ENCODE assay signal across 8 cellular contexts in the genomic region with DNA sequence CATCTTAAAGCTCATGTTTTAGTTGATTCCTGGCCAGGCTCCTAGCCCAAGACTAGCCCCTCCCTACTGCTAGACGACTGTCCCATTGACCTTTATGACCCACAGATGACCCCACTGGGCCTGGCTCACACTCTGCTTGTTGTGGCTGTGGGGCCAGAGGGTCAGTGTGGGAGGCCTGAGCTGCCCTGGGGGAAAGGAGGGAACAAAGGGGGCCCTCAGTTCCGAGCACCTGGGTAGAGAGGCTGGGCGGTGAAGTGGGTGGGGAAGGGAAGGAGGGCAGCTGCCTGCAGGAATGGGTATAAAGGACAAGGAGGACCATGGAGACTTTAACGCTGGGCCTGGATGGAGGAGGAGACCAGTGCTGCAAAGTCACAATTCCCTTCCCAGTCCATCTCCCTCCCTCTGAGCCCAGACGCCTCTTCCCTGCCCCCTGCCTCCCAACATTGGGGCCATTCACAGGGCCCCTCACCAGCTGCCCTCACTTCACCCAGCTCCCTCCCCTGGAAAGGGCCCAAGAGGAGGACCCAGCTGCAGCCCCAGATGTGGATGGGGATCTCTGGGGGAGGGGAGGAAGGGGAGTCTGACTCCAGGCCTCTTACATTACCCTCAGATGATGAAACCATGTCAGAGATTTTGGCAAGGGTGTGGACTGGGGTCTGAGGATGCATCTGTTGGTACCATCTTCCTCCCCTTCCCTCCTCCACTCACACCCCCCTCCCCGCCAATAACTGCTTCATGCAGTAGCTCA. TPM values are rescaled to one million over a fixed set of nuclear protein-coding genes. Genes with fewer than 3 reads are reported as not detected.
DNase-seq lines count a peak whose midpoint lies in the region; ATAC-seq and TF ChIP-seq lines count a peak whose summit lies in the region.

No MANE protein-coding gene starts in this region.

- H3K4me1 Mint-ChIP-seq in activated CD4-positive, alpha-beta T cell treated with anti-CD3 and anti-CD28 coated beads for 36 hours, result peaks cover 69% of the 10 kb centered on the region

- H3K79me2 ChIP-seq in SU-DHL-6 (ENCODE audit: insufficient read depth, low read length) (no peaks in the 10 kb centered on the region), hepatocyte (no peaks in the 10 kb centered on the region)

- DNase-seq in activated CD4-positive, alpha-beta T cell treated with anti-CD3 and anti-CD28 coated beads for 36 hours, result no peak
- DNase-seq in activated CD4-positive, alpha-beta T cell treated with anti-CD3 and anti-CD28 coated beads for 1 hour, result no peak
- no peak for DNase-seq in hepatocyte (ENCODE audit: low spot score)
- DNase-seq in posterior cingulate gyrus, result peak in 8 of 10 donors; percentile 6 to 96 (median 60)
- no peak for DNase-seq in ureter (ENCODE audit: low spot score)
- DNase-seq in MV-4-11 (lab: John Stamatoyannopoulos, UW), result no peak

- H3K4me2 ChIP-seq in SU-DHL-6 (ENCODE audit: low read depth, low read length, poor library complexity, severe bottlenecking), result peak overlapping the region; percentile 39
- peak overlapping the region; percentile 100 for H3K4me2 ChIP-seq in hepatocyte

- no peak overlapping the region for H3K27ac Mint-ChIP-seq in activated CD4-positive, alpha-beta T cell treated with anti-CD3 and anti-CD28 coated beads for 36 hours

- no peaks in the 10 kb centered on the region for H4K20me1 ChIP-seq in SU-DHL-6 (ENCODE audit: low read depth, low read length)
- no peaks in the 10 kb centered on the region for H4K20me1 ChIP-seq in hepatocyte (ENCODE audit: insufficient read depth, poor library complexity, severe bottlenecking)

- peaks cover 8% of the 10 kb centered on the region for H3K4me1 ChIP-seq in hepatocyte (ENCODE audit: insufficient read depth)

- H3K4me3 ChIP-seq in SU-DHL-6 (ENCODE audit: insufficient read depth, low read length, poor library complexity, severe bottlenecking), result no peak overlapping the region
- no peak overlapping the region for H3K4me3 ChIP-seq in hepatocyte

- CTCF ChIA-PET in activated CD4-positive, alpha-beta T cell treated with anti-CD3 and anti-CD28 coated beads for 36 hours (lab: Charles Lee), result interaction anchor here (1.1 to 2.9 kb wide), 7 partner anchors 9 to 52 kb away, joined by 4 to 19 read pairs (median 7); no protein-coding TSS in a partner anchor

- WGBS in hepatocyte (ENCODE audit: low lambda C conversion rate, missing lambda C conversion rate), result 68% methylated on average over 6 of the region's 6 CpGs

- no peaks in the 10 kb centered on the region for H3K27me3 Mint-ChIP-seq in activated CD4-positive, alpha-beta T cell treated with anti-CD3 and anti-CD28 coated beads for 36 hours

- no peak for ATAC-seq in activated CD4-positive, alpha-beta T cell treated with anti-CD3 and anti-CD28 coated beads for 36 hours
- no peak for ATAC-seq in HG03432 (IDR thresholded peaks at IDR 0.05; ENCODE audit: unreplicated experiment)

- H3K9me3 ChIP-seq in SU-DHL-6 (ENCODE audit: insufficient read depth, low read length) (no peaks in the 10 kb centered on the region), hepatocyte (ENCODE audit: low read depth) (no peaks in the 10 kb centered on the region)

- H3K9me2 ChIP-seq in SU-DHL-6 (replicated peaks; ENCODE audit: insufficient read depth, low read length) (no peaks in the 10 kb centered on the region), hepatocyte (replicated peaks; ENCODE audit: insufficient read depth) (no peaks in the 10 kb centered on the region)

- peak overlapping the region; percentile 47 for H3K4me3 Mint-ChIP-seq in activated CD4-positive, alpha-beta T cell treated with anti-CD3 and anti-CD28 coated beads for 36 hours

- H3K9me3 Mint-ChIP-seq in activated CD4-positive, alpha-beta T cell treated with anti-CD3 and anti-CD28 coated beads for 36 hours (ENCODE audit: low read depth), result no peaks in the 10 kb centered on the region

- peaks cover 8% of the 10 kb centered on the region for H3F3A ChIP-seq in SU-DHL-6 (ENCODE audit: insufficient read depth)

- no peak for TF ChIP-seq CTCF in SU-DHL-6 (IDR thresholded peaks at IDR 0.05; ENCODE audit: insufficient read depth, low read length, poor library complexity, severe bottlenecking)
- no peak for TF ChIP-seq CTCF in hepatocyte (IDR thresholded peaks at IDR 0.05; ENCODE audit: poor library complexity)

- intact Hi-C loops in activated CD4-positive, alpha-beta T cell treated with anti-CD3 and anti-CD28 coated beads for 36 hours (cut with DNase I, micrococcal nuclease), result loop anchor here (1.0 to 10.0 kb wide), 4 partner anchors 90 to 620 kb away; a partner anchor contains a TSS
- intact Hi-C loops in posterior cingulate gyrus (cut with DNase I), result no loop called here

- H2AFZ ChIP-seq in SU-DHL-6 (ENCODE audit: low read depth, low read length, severe bottlenecking), result no peak overlapping the region
- H2AFZ ChIP-seq in hepatocyte, result no peak overlapping the region

- no peak overlapping the region for H3K9ac ChIP-seq in SU-DHL-6 (ENCODE audit: low read length)

- no peaks in the 10 kb centered on the region for H3K27me3 ChIP-seq in SU-DHL-6 (ENCODE audit: low read length)
- H3K27me3 ChIP-seq in hepatocyte, result peaks cover 11% of the 10 kb centered on the region

- POLR2A ChIA-PET in activated CD4-positive, alpha-beta T cell treated with anti-CD3 and anti-CD28 coated beads for 36 hours (lab: Charles Lee), result interaction anchor here (1.0 kb wide), 1 partner anchor 9 kb away, joined by 4 read pairs; no protein-coding TSS in a partner anchor

- H3K27ac ChIP-seq in SU-DHL-6 (ENCODE audit: low read depth, low read length) (no peak overlapping the region), hepatocyte (no peak overlapping the region)

- peaks cover 7% of the 10 kb centered on the region for H3K36me3 Mint-ChIP-seq in activated CD4-positive, alpha-beta T cell treated with anti-CD3 and anti-CD28 coated beads for 36 hours (ENCODE audit: low read depth)

- H3K36me3 ChIP-seq in SU-DHL-6 (ENCODE audit: low read length) (no peaks in the 10 kb centered on the region), hepatocyte (replicated peaks; ENCODE audit: insufficient read depth, low read depth) (no peaks in the 10 kb centered on the region)

RNA-seq across cellular contexts. Expression of a gene that starts 0.9 kb away (rescaled TPM):
- total RNA-seq in activated CD4-positive, alpha-beta T cell treated with anti-CD3 and anti-CD28 coated beads for 36 hours, result 10 to 100 TPM; 62.8 to 67.1 TPM
- total RNA-seq in hepatocyte (0.60 and 1.3 TPM in 2 replicates), ureter (10.7 TPM)
- 0.18 and 0.19 TPM in 2 replicates for polyA plus RNA-seq in hepatocyte

Comparison
In these comparisons a context has a peak if more than half of its experiments do, and no peak if none do; other contexts are left out.
1. DNase-seq: peak in posterior cingulate gyrus (8 of 10); none in activated CD4-positive, alpha-beta T cell treated with anti-CD3 and anti-CD28 coated beads for 36 hours (single experiment), activated CD4-positive, alpha-beta T cell treated with anti-CD3 and anti-CD28 coated beads for 1 hour (single experiment), hepatocyte (single experiment), ureter (single experiment) and MV-4-11 (single experiment).